ENCODE assay signal across 8 cellular contexts in the genomic region with DNA sequence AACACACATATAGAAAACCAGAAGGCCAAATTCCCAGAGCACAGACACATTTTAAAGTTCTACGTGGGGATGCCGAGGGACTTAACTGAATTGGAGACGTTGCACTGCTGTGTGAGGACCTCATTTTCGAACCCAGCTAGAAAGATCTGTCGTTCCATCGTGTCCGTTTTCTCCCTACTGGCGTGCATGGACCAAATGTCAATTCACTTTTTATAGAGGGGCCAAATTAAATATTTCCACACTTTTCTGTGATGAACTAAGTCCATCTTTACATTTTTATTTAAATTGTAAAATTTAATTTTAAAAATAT. TPM values are rescaled to one million over a fixed set of nuclear protein-coding genes. Genes with fewer than 3 reads are reported as not detected.
DNase-seq lines count a peak whose midpoint lies in the region; ATAC-seq and TF ChIP-seq lines count a peak whose summit lies in the region.

No MANE protein-coding gene starts in this region.

- H3K9me3 ChIP-seq in RWPE2 (ENCODE audit: severe bottlenecking) (no peaks in the 10 kb centered on the region), esophagus squamous epithelium (no peaks in the 10 kb centered on the region)

- no peaks in the 10 kb centered on the region for H3K27me3 ChIP-seq in RWPE2 (ENCODE audit: insufficient read depth, poor library complexity, severe bottlenecking)
- H3K27me3 ChIP-seq in esophagus squamous epithelium = no peaks in the 10 kb centered on the region

- H3K27ac ChIP-seq in RWPE2 (ENCODE audit: poor library complexity, severe bottlenecking) (peak overlapping the region; percentile 96), esophagus squamous epithelium (peak overlapping the region; percentile 96 to 99 (median 97))

- H3K4me3 ChIP-seq in RWPE2 (ENCODE audit: severe bottlenecking) = peak overlapping the region; percentile 96
- peak overlapping the region; percentile 74 to 96 (median 82) for H3K4me3 ChIP-seq in esophagus squamous epithelium
- H3K4me3 ChIP-seq in skeletal muscle cell (ENCODE audit: low read depth, low read length) = peak overlapping the region; percentile 83

- H3K4me1 ChIP-seq in RWPE2 (ENCODE audit: insufficient read depth, poor library complexity, severe bottlenecking) (peaks cover 31% of the 10 kb centered on the region), esophagus squamous epithelium (peaks cover 38 to 71% (median 40%) of the 10 kb centered on the region in 3 donors)

- 0 to 1% methylated on average over 8 of the region's 8 CpGs for WGBS in esophagus squamous epithelium, 2 donors

- TF ChIP-seq CTCF in RWPE2 (IDR thresholded peaks at IDR 0.05; ENCODE audit: poor library complexity, severe bottlenecking) (no peak), esophagus squamous epithelium (IDR thresholded peaks at IDR 0.05) (no peak)

- no peaks in the 10 kb centered on the region for H3K36me3 ChIP-seq in RWPE2 (ENCODE audit: low read depth)
- H3K36me3 ChIP-seq in esophagus squamous epithelium = no peaks in the 10 kb centered on the region

- intact Hi-C loops in esophagus squamous epithelium (cut with DNase I) = loop anchor here (5.0 to 10.0 kb wide), 2 partner anchors 37 to 1615 kb away; a partner anchor contains a TSS

- ATAC-seq in RWPE2 (ENCODE audit: low read depth) = no peak; the same call in 2 of the 3 replicates
- no peak for ATAC-seq in HG02840 (IDR thresholded peaks at IDR 0.05; ENCODE audit: low FRiP score, unreplicated experiment)
- no peak for ATAC-seq in GM21786 (IDR thresholded peaks at IDR 0.05; ENCODE audit: unreplicated experiment)

- peak; percentile 34 to 58 for DNase-seq in SHP77 (lab: John Stamatoyannopoulos, UW)
- DNase-seq in SHP77 treated with DMSO at 0.1 percent for 48 hours (lab: John Stamatoyannopoulos, UW) = no peak
- DNase-seq in RWPE2 (ENCODE audit: low spot score) = no peak
- no peak for DNase-seq in esophagus squamous epithelium (lab: John Stamatoyannopoulos, UW)
- no peak for DNase-seq in skeletal muscle cell (ENCODE audit: low read depth)
- DNase-seq in dedifferentiated amniotic fluid mesenchymal stem cell (ENCODE audit: extremely low spot score) = no peak

- TF ChIP-seq POLR2A in esophagus squamous epithelium (IDR thresholded peaks at IDR 0.05) = no peak

RNA-seq across cellular contexts. Expression of a gene that starts 0.7 kb away (rescaled TPM):
- 10 to 100 TPM in 3 of 4 donors, 1 to 10 TPM in 1; 5.4 to 20.2 (median 13.7) TPM for total RNA-seq in esophagus squamous epithelium

RNA-seq across cellular contexts. Expression of a gene that starts 1.0 kb away (rescaled TPM):
- 10 to 100 TPM; 12.2 to 25.2 (median 16.7) TPM for total RNA-seq in esophagus squamous epithelium

Comparison
In these comparisons a context has a peak if more than half of its experiments do, and no peak if none do; other contexts are left out.
1. DNase-seq: peak in SHP77 (2 of 2); none in SHP77 treated with DMSO at 0.1 percent for 48 hours (single experiment), RWPE2 (single experiment), esophagus squamous epithelium (single experiment), skeletal muscle cell (single experiment) and dedifferentiated amniotic fluid mesenchymal stem cell (single experiment).
2. Peak in every context shown above with its lines, with median percentiles within 50 percentile points of each other: H3K4me3 ChIP-seq.